In the genomic region with DNA sequence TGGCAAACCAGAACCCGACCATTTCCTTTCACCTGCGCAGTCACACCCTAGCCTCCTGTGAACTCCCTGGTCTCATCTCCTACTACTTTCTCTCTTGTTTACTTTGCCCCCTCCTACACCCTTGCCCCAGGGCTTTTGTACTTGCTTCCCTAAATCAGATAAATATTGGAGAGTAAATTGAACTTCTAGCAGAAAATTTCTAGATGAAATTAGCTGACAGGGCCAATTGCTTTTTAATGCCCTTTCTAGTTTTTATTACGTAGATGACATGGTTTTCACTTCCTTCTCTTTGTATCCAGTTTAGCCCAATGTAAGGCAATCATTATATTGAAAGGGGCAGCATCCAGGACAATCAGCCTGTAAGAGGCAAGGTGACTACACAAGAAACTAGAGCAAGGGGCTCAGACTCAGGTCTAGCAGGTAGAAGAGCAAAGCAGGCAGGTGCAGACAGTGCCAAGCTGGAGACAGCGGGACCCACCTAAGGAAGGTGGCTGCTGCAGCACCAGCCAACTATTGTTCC, we compare ENCODE assay signal across 32 cellular contexts. TPM values are rescaled to one million over a fixed set of nuclear protein-coding genes. Genes with fewer than 3 reads are reported as not detected.
"Had no signal": no experiment of that assay in that cellular context is flagged by ENCODE, and none has a peak within 500 bp of the region (broad histone marks: within the 10 kb centered on the region; RNA-seq: fewer than 3 reads in every experiment).

No MANE protein-coding gene starts in this region.

- ATAC-seq: activated CD4-positive, CD25-positive, alpha-beta regulatory T cell treated with anti-CD3 and anti-CD28 coated beads, Interleukin-2, amount 50 U/mL, for 24 hours; activated CD8-positive, alpha-beta T cell treated with anti-CD3 and anti-CD28 coated beads for 36 hours; activated naive CD4-positive, alpha-beta T cell treated with anti-CD3 and anti-CD28 coated beads, Interleukin-2, amount 50 U/mL, for 72 hours; activated T-cell treated with anti-CD3 and anti-CD28 coated beads, Interleukin-2, amount 50 U/mL, for 4 hours; activated T-helper 17 cell treated with anti-CD3 and anti-CD28 coated beads, Interleukin-2, amount 50 U/mL, for 72 hours; body of pancreas; esophagus mucosa; foreskin keratinocyte; heart right ventricle had no signal

- H3K4me1 ChIP-seq: body of pancreas, colonic mucosa, foreskin keratinocyte had no signal

- H3K27me3 ChIP-seq: body of pancreas, colonic mucosa, gastrocnemius medialis, hepatocyte had no signal

- H3K27ac ChIP-seq: body of pancreas, colonic mucosa, foreskin keratinocyte, heart right ventricle, hepatocyte, WERI-Rb-1 had no signal

- H3K9me3 ChIP-seq: body of pancreas, colonic mucosa, gastrocnemius medialis, heart right ventricle had no signal

- H2AFZ ChIP-seq: hepatocyte had no signal

- H3K27ac Mint-ChIP-seq: activated B cell treated with CpG ODN at 0.5 μM for 24 hours; activated CD8-positive, alpha-beta T cell treated with anti-CD3 and anti-CD28 coated beads for 36 hours; activated naive CD4-positive, alpha-beta T cell treated with anti-CD3 and anti-CD28 coated beads, Interleukin-2, amount 10 ng/mL, durations not matched to agents 7 days and 5 days; activated naive CD4-positive, alpha-beta T cell treated with anti-CD3 and anti-CD28 coated beads, Interleukin-2, amount 50 U/mL, for 72 hours; activated naive CD8-positive, alpha-beta T cell treated with anti-CD3 and anti-CD28 coated beads, Interleukin-2, amount 10 ng/mL, durations not matched to agents 7 days and 5 days; activated T-helper 17 cell treated with anti-CD3 and anti-CD28 coated beads, Interleukin-2, amount 50 U/mL, for 72 hours; dendritic cell treated with granulocyte-macrophage colony-stimulating factor and Interleukin-4, amounts not matched to agents 40 ng/mL and 50 ng/mL, for 4 days; endodermal cell; T-helper 1 cell treated with Interleukin-12 subunit alpha and Interleukin-12 subunit beta and Interleukin-4 antibody, amounts not matched to agents 30 μg/mL and 1 μg/mL, for 36 hours; T-helper 2 cell treated with Interferon-gamma antibody and Interleukin-4, amounts not matched to agents 5 μg/mL and 100 μg/mL, for 36 hours had no signal

- H3K36me3 ChIP-seq: colonic mucosa, gastrocnemius medialis, heart right ventricle, WERI-Rb-1 had no signal

- H3K4me3 ChIP-seq: body of pancreas, colonic mucosa, heart right ventricle, hepatocyte had no signal

- DNase-seq: activated B cell treated with CpG ODN at 0.5 μM for 24 hours; activated CD4-positive, alpha-beta T cell treated with anti-CD3 and anti-CD28 coated beads for 48 hours; activated CD4-positive, alpha-beta T cell treated with anti-CD3 and anti-CD28 coated beads, Interleukin-2, amount 50 U/mL, for 1 hour; activated CD4-positive, alpha-beta T cell treated with anti-CD3 and anti-CD28 coated beads, Interleukin-2, amount 50 U/mL, for 48 hours; activated CD8-positive, alpha-beta memory T cell treated with anti-CD3 and anti-CD28 coated beads for 24 hours; activated CD8-positive, alpha-beta T cell treated with anti-CD3 and anti-CD28 coated beads for 36 hours; activated effector memory CD4-positive, alpha-beta T cell treated with Interleukin-2 at 50 U/mL for 16 hours; activated gamma-delta T cell treated with Interleukin-2 at 50 U/mL for 16 hours; activated naive CD4-positive, alpha-beta T cell treated with anti-CD3 and anti-CD28 coated beads, Interleukin-2, amount 10 ng/mL, durations not matched to agents 7 days and 5 days; activated naive CD8-positive, alpha-beta T cell treated with anti-CD3 and anti-CD28 coated beads, Interleukin-2, amount 10 ng/mL, durations not matched to agents 7 days and 5 days; activated T-cell treated with anti-CD3 and anti-CD28 coated beads, Interleukin-2, amount 50 U/mL, for 4 hours; amniotic stem cell; body of pancreas; colonic mucosa; effector memory CD4-positive, alpha-beta T cell; endodermal cell; foreskin keratinocyte; heart right ventricle; T1000; WERI-Rb-1 had no signal

- H3K4me3 Mint-ChIP-seq: activated B cell treated with CpG ODN at 0.5 μM for 24 hours; activated CD8-positive, alpha-beta T cell treated with anti-CD3 and anti-CD28 coated beads for 36 hours; activated naive CD4-positive, alpha-beta T cell treated with anti-CD3 and anti-CD28 coated beads, Interleukin-2, amount 10 ng/mL, durations not matched to agents 7 days and 5 days; activated naive CD8-positive, alpha-beta T cell treated with anti-CD3 and anti-CD28 coated beads, Interleukin-2, amount 10 ng/mL, durations not matched to agents 7 days and 5 days; activated T-cell treated with anti-CD3 and anti-CD28 coated beads, Interleukin-2, amount 50 U/mL, for 4 hours; activated T-helper 17 cell treated with anti-CD3 and anti-CD28 coated beads, Interleukin-2, amount 50 U/mL, for 72 hours; dendritic cell treated with granulocyte-macrophage colony-stimulating factor and Interleukin-4, amounts not matched to agents 40 ng/mL and 50 ng/mL, for 4 days; endodermal cell; T-helper 1 cell treated with Interleukin-12 subunit alpha and Interleukin-12 subunit beta and Interleukin-4 antibody, amounts not matched to agents 30 μg/mL and 1 μg/mL, for 36 hours; T-helper 2 cell treated with Interferon-gamma antibody and Interleukin-4, amounts not matched to agents 5 μg/mL and 100 μg/mL, for 36 hours had no signal

- H3K9me3 Mint-ChIP-seq: activated B cell treated with CpG ODN at 0.5 μM for 24 hours; activated CD8-positive, alpha-beta T cell treated with anti-CD3 and anti-CD28 coated beads for 36 hours; activated naive CD4-positive, alpha-beta T cell treated with anti-CD3 and anti-CD28 coated beads, Interleukin-2, amount 10 ng/mL, durations not matched to agents 7 days and 5 days; activated naive CD4-positive, alpha-beta T cell treated with anti-CD3 and anti-CD28 coated beads, Interleukin-2, amount 50 U/mL, for 72 hours; activated T-cell treated with anti-CD3 and anti-CD28 coated beads, Interleukin-2, amount 50 U/mL, for 4 hours; activated T-helper 17 cell treated with anti-CD3 and anti-CD28 coated beads, Interleukin-2, amount 50 U/mL, for 72 hours; dendritic cell treated with granulocyte-macrophage colony-stimulating factor and Interleukin-4, amounts not matched to agents 40 ng/mL and 50 ng/mL, for 4 days; T-helper 1 cell treated with Interleukin-12 subunit alpha and Interleukin-12 subunit beta and Interleukin-4 antibody, amounts not matched to agents 30 μg/mL and 1 μg/mL, for 36 hours; T-helper 2 cell treated with Interferon-gamma antibody and Interleukin-4, amounts not matched to agents 5 μg/mL and 100 μg/mL, for 36 hours had no signal

- H3K36me3 Mint-ChIP-seq: activated naive CD4-positive, alpha-beta T cell treated with anti-CD3 and anti-CD28 coated beads, Interleukin-2, amount 10 ng/mL, durations not matched to agents 7 days and 5 days; activated naive CD4-positive, alpha-beta T cell treated with anti-CD3 and anti-CD28 coated beads, Interleukin-2, amount 50 U/mL, for 72 hours; activated naive CD8-positive, alpha-beta T cell treated with anti-CD3 and anti-CD28 coated beads, Interleukin-2, amount 10 ng/mL, durations not matched to agents 7 days and 5 days had no signal

- H3K4me1 Mint-ChIP-seq: activated naive CD4-positive, alpha-beta T cell treated with anti-CD3 and anti-CD28 coated beads, Interleukin-2, amount 10 ng/mL, durations not matched to agents 7 days and 5 days; activated T-helper 17 cell treated with anti-CD3 and anti-CD28 coated beads, Interleukin-2, amount 50 U/mL, for 72 hours; endodermal cell had no signal

- H3K4me2 ChIP-seq: hepatocyte had no signal

RNA-seq across cellular contexts. Expression of a gene that starts 56.2 kb away (rescaled TPM):
- total RNA-seq: activated B cell treated with CpG ODN at 0.5 μM for 24 hours; activated CD8-positive, alpha-beta T cell treated with anti-CD3 and anti-CD28 coated beads for 36 hours; activated naive CD4-positive, alpha-beta T cell treated with anti-CD3 and anti-CD28 coated beads, Interleukin-2, amount 50 U/mL, for 72 hours; activated naive CD8-positive, alpha-beta T cell treated with anti-CD3 and anti-CD28 coated beads, Interleukin-2, amount 10 ng/mL, durations not matched to agents 7 days and 5 days; activated T-cell treated with anti-CD3 and anti-CD28 coated beads, Interleukin-2, amount 50 U/mL, for 4 hours; activated T-helper 17 cell treated with anti-CD3 and anti-CD28 coated beads, Interleukin-2, amount 50 U/mL, for 72 hours; body of pancreas; chondrocyte; colonic mucosa; endodermal cell; epithelial cell of proximal tubule; esophagus mucosa; foreskin keratinocyte; gastrocnemius medialis; heart right ventricle; hepatocyte had no signal
- polyA plus RNA-seq: adipose tissue, foreskin keratinocyte, heart right ventricle, hepatocyte had no signal
